Comparison of ENCODE assay signal across 1 cellular context in genomic region chr10:42754155-42755027, GRCh38.
TF ChIP-seq lines count a peak whose summit lies in the region.

No MANE protein-coding gene starts in this region.

TF ChIP-seq in HEK293, 187 proteins besides CTCF, POLR2A, EP300 and RAD21 (continued from another document):
- peak; percentile 83 for TF ChIP-seq ZBTB11 (tag by site-specific recombination; conservative IDR thresholded peaks at IDR 0.05; ENCODE audit: low read depth)
- no peak for TF ChIP-seq ZNF10 (tag by site-specific recombination; IDR thresholded peaks at IDR 0.05)
- no peak for TF ChIP-seq GFI1B (tag by site-specific recombination; IDR thresholded peaks at IDR 0.05)
- TF ChIP-seq PRDM10 (tag by site-specific recombination; IDR thresholded peaks at IDR 0.05) = no peak
- peak; percentile 40; the same call in 1 of the 2 replicates for TF ChIP-seq ZNF600 (tag by site-specific recombination; IDR thresholded peaks at IDR 0.05)
- no peak for TF ChIP-seq ZNF658 (tag by site-specific recombination; IDR thresholded peaks at IDR 0.05)
- no peak for TF ChIP-seq ZNF146 (tag by site-specific recombination; IDR thresholded peaks at IDR 0.05)
- no peak for TF ChIP-seq ZNF362 (tag by site-specific recombination; IDR thresholded peaks at IDR 0.05)
- TF ChIP-seq ZBTB17 (tag by site-specific recombination; IDR thresholded peaks at IDR 0.05) = peak; percentile 66
- no peak for TF ChIP-seq ZNF426 (tag by site-specific recombination; IDR thresholded peaks at IDR 0.05)
- no peak for TF ChIP-seq ZNF664 (tag by site-specific recombination; IDR thresholded peaks at IDR 0.05)
- no peak for TF ChIP-seq SETDB1 (IDR thresholded peaks at IDR 0.05; ENCODE audit: insufficient read length, low read length)
- TF ChIP-seq ZNF174 (tag by site-specific recombination; IDR thresholded peaks at IDR 0.05) = no peak
- peak; percentile 32; the same call in 1 of the 2 replicates for TF ChIP-seq ZBTB48 (tag by site-specific recombination; IDR thresholded peaks at IDR 0.05)
- TF ChIP-seq ZNF488 (tag by site-specific recombination; IDR thresholded peaks at IDR 0.05) = no peak
- TF ChIP-seq SP2 (tag by site-specific recombination; IDR thresholded peaks at IDR 0.05) = peak; percentile 30
- peak; percentile 70 for TF ChIP-seq GLIS1 (tag by site-specific recombination; IDR thresholded peaks at IDR 0.05)
- TF ChIP-seq KLF10 (tag by site-specific recombination; IDR thresholded peaks at IDR 0.05) = no peak
- 0 out of 2 replicates have a peak, but pooled peaks have one; percentile 32 for TF ChIP-seq KLF17 (tag by site-specific recombination; IDR thresholded peaks at IDR 0.05)
- TF ChIP-seq SP3 (tag by site-specific recombination; IDR thresholded peaks at IDR 0.05) = peak; percentile 28; the same call in 1 of the 2 replicates
- no peak for TF ChIP-seq ZNF555 (tag by site-specific recombination; conservative IDR thresholded peaks at IDR 0.05)
- no peak for TF ChIP-seq RBAK (tag by site-specific recombination; IDR thresholded peaks at IDR 0.05)
- no peak for TF ChIP-seq ZNF560 (tag by site-specific recombination; IDR thresholded peaks at IDR 0.05; ENCODE audit: borderline replicate concordance)
- no peak for TF ChIP-seq ZNF521 (tag by site-specific recombination; IDR thresholded peaks at IDR 0.05)
- no peak for TF ChIP-seq ZNF112 (tag by site-specific recombination; IDR thresholded peaks at IDR 0.05)
- TF ChIP-seq ZNF518A (tag by site-specific recombination; conservative IDR thresholded peaks at IDR 0.05; ENCODE audit: low read depth) = peak; percentile 41; the same call in 1 of the 2 replicates
- TF ChIP-seq ZNF529 (tag by site-specific recombination; IDR thresholded peaks at IDR 0.05; ENCODE audit: insufficient replicate concordance) = no peak
- peak; percentile 85 for TF ChIP-seq ZNF335 (tag by site-specific recombination; conservative IDR thresholded peaks at IDR 0.05)
- 0 out of 2 replicates have a peak, but pooled peaks have one; percentile 48 for TF ChIP-seq ZBTB10 (tag by site-specific recombination; IDR thresholded peaks at IDR 0.05)
- TF ChIP-seq ZNF791 (tag by site-specific recombination; IDR thresholded peaks at IDR 0.05) = no peak
- peak; percentile 84 for TF ChIP-seq GLIS2 (tag by site-specific recombination; IDR thresholded peaks at IDR 0.05)
- no peak for TF ChIP-seq ZNF202 (tag by site-specific recombination; IDR thresholded peaks at IDR 0.05; ENCODE audit: borderline replicate concordance)
- TF ChIP-seq ZNF175 (tag by site-specific recombination; IDR thresholded peaks at IDR 0.05) = no peak
- TF ChIP-seq ZEB2 (tag by site-specific recombination; IDR thresholded peaks at IDR 0.05) = 0 out of 2 replicates have a peak, but pooled peaks have one; percentile 31
